ENCODE assay signal across 19 cellular contexts in the genomic region with DNA sequence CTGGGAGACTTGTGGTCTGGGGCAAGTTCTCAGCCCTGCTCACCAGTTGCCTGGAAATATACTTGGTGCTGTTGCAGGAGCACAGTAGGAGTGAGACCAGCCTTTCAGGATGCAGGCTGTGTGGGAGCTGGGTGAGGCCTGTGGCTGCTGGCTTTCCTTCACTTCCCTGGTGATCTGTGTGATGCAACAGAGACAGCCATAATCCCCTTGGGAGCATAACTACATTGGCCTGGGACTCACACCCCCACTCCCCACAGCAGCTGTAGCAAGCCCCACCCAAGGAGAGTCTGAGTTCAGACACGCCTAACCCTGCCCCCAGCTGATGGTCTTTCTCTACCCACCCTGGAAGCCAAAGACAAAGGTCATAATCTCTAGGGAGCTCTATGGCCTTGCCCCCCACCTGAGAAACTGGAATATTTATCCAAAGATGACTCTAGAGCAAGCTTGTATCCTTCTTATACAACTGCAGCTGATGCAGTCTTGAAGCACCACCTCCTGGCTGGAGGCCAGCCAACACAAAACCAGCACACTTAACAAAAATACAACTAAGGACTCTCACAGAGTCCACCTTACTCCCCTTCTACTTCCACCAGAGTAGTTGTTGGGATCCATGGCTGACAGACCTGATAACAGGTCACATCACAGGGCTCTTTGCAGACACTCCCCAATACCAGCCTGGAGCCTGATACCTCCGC.
A peak's percentile ranks its signal among the peaks of the same experiment; 100 is the strongest.
DNase-seq lines count a peak whose midpoint lies in the region; ATAC-seq and TF ChIP-seq lines count a peak whose summit lies in the region.
"Had no signal": no experiment of that assay in that cellular context is flagged by ENCODE, and none has a peak within 500 bp of the region (broad histone marks: within the 10 kb centered on the region; RNA-seq: fewer than 3 reads in every experiment).

No MANE protein-coding gene starts in this region.

- no peaks in the 10 kb centered on the region for H3K9me3 ChIP-seq in BLaER1 treated with 17β-estradiol and CSF1 and Interleukin-3, amounts not matched to agents 10 nM and 100 nM (replicated peaks in 1 of 11)
- H3K9me3 ChIP-seq in hepatocyte (ENCODE audit: low read depth): no peaks in the 10 kb centered on the region
- H3K9me3 ChIP-seq: SJCRH30 had no signal

- no peak for TF ChIP-seq EP300 in Ishikawa (IDR thresholded peaks at IDR 0.05; ENCODE audit: borderline replicate concordance)

- ATAC-seq in HG03442 (IDR thresholded peaks at IDR 0.05; ENCODE audit: unreplicated experiment): no peak

- no peak overlapping the region for H2AFZ ChIP-seq in hepatocyte

- peak; percentile 22 for TF ChIP-seq CTCF in hepatocyte (IDR thresholded peaks at IDR 0.05; ENCODE audit: poor library complexity)
- no peak for TF ChIP-seq CTCF in GM13977 (IDR thresholded peaks at IDR 0.05; ENCODE audit: extremely low read depth, insufficient read depth, missing control alignments)

- no peaks in the 10 kb centered on the region for H3K36me3 ChIP-seq in BLaER1 treated with 17β-estradiol and CSF1 and Interleukin-3, amounts not matched to agents 10 nM and 100 nM
- no peaks in the 10 kb centered on the region for H3K36me3 ChIP-seq in hepatocyte (replicated peaks; ENCODE audit: insufficient read depth, low read depth)
- H3K36me3 ChIP-seq: SJCRH30 had no signal

- in situ Hi-C loops in GM13977 (cut with MboI; ENCODE audit: low pct_unique_long_range_greater_than_20kb, low sequenced_read_pairs, unreplicated experiment): no loop called here

- peak; percentile 28; the same call in 1 of the 2 replicates for TF ChIP-seq RAD21 in Ishikawa (IDR thresholded peaks at IDR 0.05; ENCODE audit: low read depth)

- H3K9me2 ChIP-seq in hepatocyte (replicated peaks; ENCODE audit: insufficient read depth): no peaks in the 10 kb centered on the region

- no peaks in the 10 kb centered on the region for H3K79me2 ChIP-seq in hepatocyte

- peaks cover 4 to 13% (median 7%) of the 10 kb centered on the region in 10 experiments; a peak in 12 of 20 replicates for H3K4me1 ChIP-seq in BLaER1 treated with 17β-estradiol and CSF1 and Interleukin-3, amounts not matched to agents 10 nM and 100 nM
- H3K4me1 ChIP-seq in hepatocyte (ENCODE audit: insufficient read depth): no peaks in the 10 kb centered on the region
- H3K4me1 ChIP-seq: SJCRH30 had no signal

- DNase-seq in SK-N-DZ (ENCODE audit: low spot score) (peak; percentile 53), hepatocyte (ENCODE audit: low spot score) (peak; percentile 19), GM13977 (ENCODE audit: low spot score) (no peak), erythroblast (lab: John Stamatoyannopoulos, UW) (no peak)
- DNase-seq in activated naive CD4-positive, alpha-beta T cell treated with anti-CD3 and anti-CD28 coated beads, Interleukin-2, amount 50 U/mL, for 16 hours: no peak
- DNase-seq: COR-L47, EL, HFFc6, Karpas-422, MM.1S, NCI-H1105 treated with DMSO at 0.1 percent for 48 hours, NCI-H187, NCI-H446, NCI-H69, RPMI8226 had no signal

- 86% methylated on average over 2 of the region's 2 CpGs for WGBS in hepatocyte (ENCODE audit: low lambda C conversion rate, missing lambda C conversion rate)

- H3K27me3 ChIP-seq in BLaER1 treated with 17β-estradiol and CSF1 and Interleukin-3, amounts not matched to agents 10 nM and 100 nM: no peaks in the 10 kb centered on the region
- H3K27me3 ChIP-seq in hepatocyte: no peaks in the 10 kb centered on the region
- H3K27me3 ChIP-seq: SJCRH30 had no signal

- H3K27ac ChIP-seq in BLaER1 treated with 17β-estradiol and CSF1 and Interleukin-3, amounts not matched to agents 10 nM and 100 nM: no peak overlapping the region
- H3K27ac ChIP-seq in hepatocyte: no peak overlapping the region
- H3K27ac ChIP-seq: SJCRH30 had no signal

- no peak overlapping the region for H3K4me3 ChIP-seq in BLaER1 treated with 17β-estradiol and CSF1 and Interleukin-3, amounts not matched to agents 10 nM and 100 nM
- H3K4me3 ChIP-seq in hepatocyte: no peak overlapping the region
- H3K4me3 ChIP-seq: SJCRH30 had no signal

- no peak overlapping the region for H3K9ac ChIP-seq in BLaER1 treated with 17β-estradiol and CSF1 and Interleukin-3, amounts not matched to agents 10 nM and 100 nM

- no peak for TF ChIP-seq POLR2A in erythroblast (IDR thresholded peaks at IDR 0.05; ENCODE audit: low read length)

- no peaks in the 10 kb centered on the region for H4K20me1 ChIP-seq in BLaER1 treated with 17β-estradiol and CSF1 and Interleukin-3, amounts not matched to agents 10 nM and 100 nM
- H4K20me1 ChIP-seq in hepatocyte (ENCODE audit: insufficient read depth, poor library complexity, severe bottlenecking): no peaks in the 10 kb centered on the region

- H3K4me2 ChIP-seq in BLaER1 treated with 17β-estradiol and CSF1 and Interleukin-3, amounts not matched to agents 10 nM and 100 nM: peak overlapping the region in 10 of 11 experiments; percentile 4 to 57 (median 30); a peak in 16 of 22 replicates
- no peak overlapping the region for H3K4me2 ChIP-seq in hepatocyte

TF ChIP-seq in Ishikawa, 13 proteins besides CTCF, POLR2A, EP300 and RAD21:
- TF ChIP-seq NFIC (IDR thresholded peaks at IDR 0.05) (no peak), ZBTB7A (IDR thresholded peaks at IDR 0.05; ENCODE audit: low read depth) (no peak), TAF1 (IDR thresholded peaks at IDR 0.05; ENCODE audit: low read depth) (no peak), YY1 (IDR thresholded peaks at IDR 0.05; ENCODE audit: low read depth) (no peak), CEBPB (IDR thresholded peaks at IDR 0.05) (no peak)
- TF ChIP-seq, protein P1, sequence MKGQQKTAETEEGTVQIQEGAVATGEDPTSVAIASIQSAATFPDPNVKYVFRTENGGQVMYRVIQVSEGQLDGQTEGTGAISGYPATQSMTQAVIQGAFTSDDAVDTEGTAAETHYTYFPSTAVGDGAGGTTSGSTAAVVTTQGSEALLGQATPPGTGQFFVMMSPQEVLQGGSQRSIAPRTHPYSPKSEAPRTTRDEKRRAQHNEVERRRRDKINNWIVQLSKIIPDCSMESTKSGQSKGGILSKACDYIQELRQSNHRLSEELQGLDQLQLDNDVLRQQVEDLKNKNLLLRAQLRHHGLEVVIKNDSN (IDR thresholded peaks at IDR 0.05): no peak

Comparison
In these comparisons a context has a peak if more than half of its experiments do, and no peak if none do; other contexts are left out.
1. DNase-seq: peak in SK-N-DZ (single experiment) and hepatocyte (single experiment); none in GM13977 (single experiment), erythroblast (0 of 2) and activated naive CD4-positive, alpha-beta T cell treated with anti-CD3 and anti-CD28 coated beads, Interleukin-2, amount 50 U/mL, for 16 hours (single experiment).